In genomic region chr6:18388252-18388651, GRCh38 we compare ENCODE assay signal across 8 cellular contexts. TPM values are rescaled to one million over a fixed set of nuclear protein-coding genes. Genes with fewer than 3 reads are reported as not detected.
DNase-seq lines count a peak whose midpoint lies in the region; ATAC-seq and TF ChIP-seq lines count a peak whose summit lies in the region.

No MANE protein-coding gene starts in this region.

- peaks cover 27% of the 10 kb centered on the region for H3K4me1 Mint-ChIP-seq in Calu3 (ENCODE audit: low read depth, unreplicated experiment)
- H3K4me1 Mint-ChIP-seq in endodermal cell = peaks cover 19% of the 10 kb centered on the region

- H3K27me3 ChIP-seq in NT2/D1 (ENCODE audit: insufficient read depth, insufficient read length) (peaks cover 14% of the 10 kb centered on the region), endodermal cell (ENCODE audit: control insufficient read depth, insufficient read depth, low read length, poor library complexity, severe bottlenecking) (peaks cover 18% of the 10 kb centered on the region), ovary (no peaks in the 10 kb centered on the region), SJCRH30 (no peaks in the 10 kb centered on the region)

- no peak for ATAC-seq in GM18498 (IDR thresholded peaks at IDR 0.05; ENCODE audit: unreplicated experiment)

- H3K36me3 ChIP-seq in NT2/D1 (ENCODE audit: insufficient read depth, insufficient read length, low read length) = no peaks in the 10 kb centered on the region
- no peaks in the 10 kb centered on the region for H3K36me3 ChIP-seq in endodermal cell (ENCODE audit: control insufficient read depth, insufficient read depth, low read length)
- H3K36me3 ChIP-seq in ovary = no peaks in the 10 kb centered on the region
- no peaks in the 10 kb centered on the region for H3K36me3 ChIP-seq in SJCRH30

- DNase-seq in Calu3 (no peak), NT2/D1 (ENCODE audit: low read depth, low spot score) (no peak), endodermal cell (no peak), ovary (no peak), dermis blood vessel endothelial cell (no peak), SJCRH30 (no peak), GM13976 (ENCODE audit: low spot score) (no peak)

- TF ChIP-seq POLR2A in ovary (IDR thresholded peaks at IDR 0.05) = no peak

- no peaks in the 10 kb centered on the region for H3K9me3 Mint-ChIP-seq in Calu3 (ENCODE audit: low read depth, unreplicated experiment)
- no peaks in the 10 kb centered on the region for H3K9me3 Mint-ChIP-seq in endodermal cell

- no peaks in the 10 kb centered on the region for H3K4me1 ChIP-seq in NT2/D1 (ENCODE audit: insufficient read depth, insufficient read length)
- no peaks in the 10 kb centered on the region for H3K4me1 ChIP-seq in endodermal cell (ENCODE audit: control insufficient read depth, insufficient read depth, low read length)
- no peaks in the 10 kb centered on the region for H3K4me1 ChIP-seq in ovary (ENCODE audit: insufficient read depth)
- H3K4me1 ChIP-seq in SJCRH30 = no peaks in the 10 kb centered on the region

- H3K27ac Mint-ChIP-seq in Calu3 (ENCODE audit: unreplicated experiment) = peak overlapping the region; percentile 64
- no peak overlapping the region for H3K27ac Mint-ChIP-seq in endodermal cell

- H3K36me3 Mint-ChIP-seq in Calu3 (ENCODE audit: insufficient read depth, unreplicated experiment) = peaks cover 18% of the 10 kb centered on the region
- no peaks in the 10 kb centered on the region for H3K36me3 Mint-ChIP-seq in endodermal cell (ENCODE audit: low read depth)

- H3K9ac ChIP-seq in NT2/D1 (ENCODE audit: insufficient read length, low read depth) = no peak overlapping the region
- H3K9ac ChIP-seq in endodermal cell (ENCODE audit: extremely low read depth, low read length, poor library complexity, severe bottlenecking) = no peak overlapping the region

- H3K9me3 ChIP-seq in NT2/D1 (ENCODE audit: insufficient read depth, low read length) (no peaks in the 10 kb centered on the region), endodermal cell (ENCODE audit: control insufficient read depth, low read length) (no peaks in the 10 kb centered on the region), ovary (no peaks in the 10 kb centered on the region), SJCRH30 (replicated peaks) (no peaks in the 10 kb centered on the region)

- 68 to 76% methylated on average over 2 to 3 of the region's 3 CpGs for WGBS in endodermal cell (ENCODE audit: insufficient coverage in 1 of 2, insufficient read length in 1 of 2), 2 experiments
- 9 to 16% (median 12%) methylated on average over 3 of the region's 3 CpGs for WGBS in ovary, 3 donors

- H3K4me3 ChIP-seq in NT2/D1 (ENCODE audit: insufficient read length, low read depth) (peak overlapping the region; percentile 2), endodermal cell (ENCODE audit: low read length) (peak overlapping the region; percentile 79), ovary (peak overlapping the region; percentile 52), SJCRH30 (no peak overlapping the region)

- TF ChIP-seq EP300 in ovary (IDR thresholded peaks at IDR 0.05) = no peak

- TSS peak; percentile 53 for BruUV-seq in Calu3 (replicated peaks; lab: Mats Ljungman, UMichigan)

- TF ChIP-seq CTCF in Calu3 (IDR thresholded peaks at IDR 0.05; ENCODE audit: unreplicated experiment) (no peak), endodermal cell (conservative IDR thresholded peaks at IDR 0.05) (no peak), ovary (IDR thresholded peaks at IDR 0.05) (no peak), GM13976 (IDR thresholded peaks at IDR 0.05; ENCODE audit: borderline replicate concordance, control extremely low read depth, extremely low read depth, insufficient read depth, missing control alignments) (no peak)

- peak overlapping the region; percentile 96 for H3K4me3 Mint-ChIP-seq in Calu3 (ENCODE audit: low read depth, unreplicated experiment)
- H3K4me3 Mint-ChIP-seq in endodermal cell = peak overlapping the region; percentile 75

- no peak overlapping the region for H3K27ac ChIP-seq in endodermal cell (ENCODE audit: low read depth, low read length)
- H3K27ac ChIP-seq in ovary = no peak overlapping the region
- no peak overlapping the region for H3K27ac ChIP-seq in SJCRH30

- CTCF ChIA-PET in Calu3 (lab: Charles Lee) = interaction anchor here (1.4 kb wide), 1 partner anchor 116 kb away, joined by 3 read pairs; no protein-coding TSS in a partner anchor

- H3K27me3 Mint-ChIP-seq in Calu3 (ENCODE audit: unreplicated experiment) = no peaks in the 10 kb centered on the region
- H3K27me3 Mint-ChIP-seq in endodermal cell (ENCODE audit: insufficient read depth) = peaks cover 9% of the 10 kb centered on the region

- intact Hi-C loops in Calu3 (cut with micrococcal nuclease; ENCODE audit: unreplicated experiment) = loop anchor here (2.0 to 5.0 kb wide), 2 partner anchors 105 to 126 kb away; partner anchors contain the start of gene DEK
- intact Hi-C loops in ovary (cut with DNase I) = no loop called here

- in situ Hi-C loops in GM13976 (cut with MboI; ENCODE audit: low sequenced_read_pairs, unreplicated experiment) = no loop called here

RNA-seq across cellular contexts. Expression of gene RNF144B, which starts 1.1 kb away (rescaled TPM):
- 7.4 and 12.1 TPM in 2 replicates for total RNA-seq in Calu3 (2022)
- 1 to 10 TPM; 1.4 to 1.5 TPM for total RNA-seq in endodermal cell
- 0.53 TPM for polyA plus RNA-seq in endodermal cell (2013, experiment 1 of 2)
- polyA plus RNA-seq in endodermal cell (2013, experiment 2 of 2) = 0.75 TPM
- total RNA-seq in ovary = 10 to 100 TPM in 2 of 7 donors, 1 to 10 TPM in 5; 2.5 to 18.7 (median 4.9) TPM
- 1 to 10 TPM; 3.0 to 4.0 TPM for polyA plus RNA-seq in ovary
- total RNA-seq in dermis blood vessel endothelial cell = 77.1 and 89.2 TPM in 2 replicates
- total RNA-seq in SJCRH30 (2014; rRNA removed; shearing (Covaris generic)) = 0.05 and 0.20 TPM in 2 replicates
